In genomic region chr1:31644560-31645273, GRCh38 we compare ENCODE assay signal across 8 cellular contexts. TPM values are rescaled to one million over a fixed set of nuclear protein-coding genes. Genes with fewer than 3 reads are reported as not detected.
A peak's percentile ranks its signal among the peaks of the same experiment; 100 is the strongest.
DNase-seq lines count a peak whose midpoint lies in the region; ATAC-seq and TF ChIP-seq lines count a peak whose summit lies in the region.

TSS of gene PEF1 (minus strand) at chr1:31644876. CDS start at chr1:31644864, 12 bp downstream.

- H3K9me3 ChIP-seq in SK-N-SH = no peaks in the 10 kb centered on the region
- no peaks in the 10 kb centered on the region for H3K9me3 ChIP-seq in gastroesophageal sphincter
- H3K9me3 ChIP-seq in neutrophil = no peaks in the 10 kb centered on the region

- H3K9me2 ChIP-seq in SK-N-SH = no peaks in the 10 kb centered on the region

- H3K4me1 ChIP-seq in SK-N-SH (ENCODE audit: control insufficient read depth in 1 of 2, insufficient read depth in 2 of 2, low read depth in 1 of 2, low read length in 1 of 2) (peaks cover 9 to 21% of the 10 kb centered on the region in 2 experiments; a peak in 3 of 4 replicates), gastroesophageal sphincter (peaks cover 6 to 54% (median 11%) of the 10 kb centered on the region in 3 donors), neutrophil (ENCODE audit: control insufficient read depth in 1 of 2, insufficient read depth in 1 of 2, low read depth in 1 of 2, low read length in 1 of 2) (peaks cover 54 to 56% of the 10 kb centered on the region in 2 experiments)

- H3K4me3 ChIP-seq in SK-N-SH (ENCODE audit: low read depth in 2 of 2, low read length in 1 of 2) (peak within 1 kb of the TSS; percentile 68 to 96), gastroesophageal sphincter (peak within 1 kb of the TSS; percentile 88 to 96), neutrophil (ENCODE audit: low read depth in 1 of 2, low read length in 1 of 2) (peak within 1 kb of the TSS; percentile 90 to 99)

- WGBS in SK-N-SH (ENCODE audit: low lambda C conversion rate) = 1% methylated on average over 27 of the region's 56 CpGs
- WGBS in gastroesophageal sphincter (ENCODE audit: low coverage in 1 of 2), 2 donors = 0 to 4% methylated on average over 9 to 26 of the region's 56 CpGs

- TF ChIP-seq RAD21 in SK-N-SH (IDR thresholded peaks at IDR 0.05; ENCODE audit: low read length) = no peak

- CTCF ChIA-PET in SK-N-SH (lab: Yijun Ruan, JAX) = interaction anchor here (0.7 to 2.1 kb wide), 9 partner anchors 11 to 120 kb away, joined by 3 to 12 read pairs (median 4); partner anchors contain the start of gene COL16A1

- peak; percentile 97 for ATAC-seq in gastroesophageal sphincter

- TF ChIP-seq POLR2A in gastroesophageal sphincter (IDR thresholded peaks at IDR 0.05) = peak; percentile 61 to 68

- H3K4me2 ChIP-seq in SK-N-SH = peak within 1 kb of the TSS; percentile 84

- H4K20me1 ChIP-seq in SK-N-SH (ENCODE audit: insufficient read depth) = no peaks in the 10 kb centered on the region

- H3K27me3 ChIP-seq in SK-N-SH (ENCODE audit: insufficient read depth) (no peaks in the 10 kb centered on the region), gastroesophageal sphincter (no peaks in the 10 kb centered on the region), neutrophil (no peaks in the 10 kb centered on the region)

- H3K27ac ChIP-seq in SK-N-SH (ENCODE audit: low read depth in 2 of 2, low read length in 1 of 2) (peak within 1 kb of the TSS; percentile 92 to 99), gastroesophageal sphincter (peak within 1 kb of the TSS; percentile 92 to 99 (median 94)), neutrophil (peak within 1 kb of the TSS; percentile 97), substantia nigra (ENCODE audit: low read depth, low read length, poor library complexity, severe bottlenecking) (peak within 1 kb of the TSS; percentile 89)

- peak within 1 kb of the TSS; percentile 100 for H3K27ac Mint-ChIP-seq in HFFc6

- H3K79me2 ChIP-seq in SK-N-SH (ENCODE audit: insufficient read depth) = peaks cover 48% of the 10 kb centered on the region

- peak within 1 kb of the TSS; percentile 97 for H3K4me3 Mint-ChIP-seq in HFFc6

- H3K36me3 ChIP-seq in SK-N-SH (replicated peaks in 1 of 2; ENCODE audit: control insufficient read depth in 1 of 2, insufficient read depth in 2 of 2, low read length in 1 of 2) (peaks cover 0 to 7% of the 10 kb centered on the region in 2 experiments), gastroesophageal sphincter (no peaks in the 10 kb centered on the region), neutrophil (no peaks in the 10 kb centered on the region)

- H3K4me1 Mint-ChIP-seq in HFFc6 (ENCODE audit: low read depth) = peaks cover 37% of the 10 kb centered on the region

- peak; percentile 84 for DNase-seq in GM04503 (ENCODE audit: low read depth)
- DNase-seq in HFFc6 = peak; percentile 98
- DNase-seq in NCI-H1048 (lab: John Stamatoyannopoulos, UW) = peak; percentile 92
- DNase-seq in SK-N-SH = peak; percentile 98
- peak; percentile 100 for DNase-seq in activated naive CD4-positive, alpha-beta T cell treated with anti-CD3 and anti-CD28 coated beads, Interleukin-2, amount 50 U/mL, for 16 hours
- peak; percentile 74 to 99 (median 98) for DNase-seq in substantia nigra (lab: John Stamatoyannopoulos, UW)

- POLR2A ChIA-PET in SK-N-SH (lab: Yijun Ruan, JAX) = interaction anchor here (0.8 to 1.9 kb wide), 3 partner anchors 16 to 118 kb away, joined by 3 to 13 read pairs (median 4); no protein-coding TSS in a partner anchor

- H2AFZ ChIP-seq in SK-N-SH (ENCODE audit: low read depth) = peak within 1 kb of the TSS; percentile 77

- no peaks in the 10 kb centered on the region for H3K36me3 Mint-ChIP-seq in HFFc6 (ENCODE audit: low read depth)

- H3K27me3 Mint-ChIP-seq in HFFc6 (ENCODE audit: insufficient read depth) = no peaks in the 10 kb centered on the region

- H3K9ac ChIP-seq in SK-N-SH = peak within 1 kb of the TSS; percentile 85

- TF ChIP-seq EP300 in SK-N-SH (IDR thresholded peaks at IDR 0.05; ENCODE audit: borderline replicate concordance in 1 of 2, low read depth in 1 of 2, low read length in 1 of 2) (no peak), gastroesophageal sphincter (IDR thresholded peaks at IDR 0.05) (no peak)

- TF ChIP-seq CTCF in HFFc6 (IDR thresholded peaks at IDR 0.05) = no peak
- no peak for TF ChIP-seq CTCF in SK-N-SH (IDR thresholded peaks at IDR 0.05)
- peak in 1 of 4 experiments; percentile 9 for TF ChIP-seq CTCF in gastroesophageal sphincter (IDR thresholded peaks at IDR 0.05)
- TF ChIP-seq CTCF in neutrophil (IDR thresholded peaks at IDR 0.05) = no peak

- peaks cover 9% of the 10 kb centered on the region for H3F3A ChIP-seq in SK-N-SH (replicated peaks; ENCODE audit: insufficient read depth)

- no peaks in the 10 kb centered on the region for H3K9me3 Mint-ChIP-seq in HFFc6

TF ChIP-seq in SK-N-SH, 30 proteins besides CTCF, POLR2A, EP300 and RAD21 (continues in another document):
- TF ChIP-seq USF1 (IDR thresholded peaks at IDR 0.05; ENCODE audit: borderline replicate concordance, low read depth) (no peak), GATA2 (CRISPR knock-in tag; IDR thresholded peaks at IDR 0.05) (no peak), RXRA (IDR thresholded peaks at IDR 0.05; ENCODE audit: borderline replicate concordance, low read depth) (no peak), PBX3 (IDR thresholded peaks at IDR 0.05) (peak; percentile 100), RCOR1 (IDR thresholded peaks at IDR 0.05; ENCODE audit: low read length) (0 out of 2 replicates have a peak, but pooled peaks have one; percentile 18), TCF12 (IDR thresholded peaks at IDR 0.05) (no peak), RFX5 (IDR thresholded peaks at IDR 0.05; ENCODE audit: low read length) (peak; percentile 82), SMC3 (IDR thresholded peaks at IDR 0.05; ENCODE audit: low read depth, low read length) (no peak), MEF2A (IDR thresholded peaks at IDR 0.05; ENCODE audit: borderline replicate concordance, low read depth) (no peak), TAF1 (IDR thresholded peaks at IDR 0.05; ENCODE audit: borderline replicate concordance, low read depth, low read length) (peak; percentile 59; the same call in 1 of the 2 replicates), SIN3A (IDR thresholded peaks at IDR 0.05; ENCODE audit: borderline replicate concordance, low read depth, low read length) (no peak), YY1 (IDR thresholded peaks at IDR 0.05; ENCODE audit: low read depth) (peak; percentile 99)
- TF ChIP-seq, protein P1, sequence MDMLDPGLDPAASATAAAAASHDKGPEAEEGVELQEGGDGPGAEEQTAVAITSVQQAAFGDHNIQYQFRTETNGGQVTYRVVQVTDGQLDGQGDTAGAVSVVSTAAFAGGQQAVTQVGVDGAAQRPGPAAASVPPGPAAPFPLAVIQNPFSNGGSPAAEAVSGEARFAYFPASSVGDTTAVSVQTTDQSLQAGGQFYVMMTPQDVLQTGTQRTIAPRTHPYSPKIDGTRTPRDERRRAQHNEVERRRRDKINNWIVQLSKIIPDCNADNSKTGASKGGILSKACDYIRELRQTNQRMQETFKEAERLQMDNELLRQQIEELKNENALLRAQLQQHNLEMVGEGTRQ (IDR thresholded peaks at IDR 0.05; ENCODE audit: borderline replicate concordance, low read depth, low read length) = no peak
- TF ChIP-seq, protein P2, sequence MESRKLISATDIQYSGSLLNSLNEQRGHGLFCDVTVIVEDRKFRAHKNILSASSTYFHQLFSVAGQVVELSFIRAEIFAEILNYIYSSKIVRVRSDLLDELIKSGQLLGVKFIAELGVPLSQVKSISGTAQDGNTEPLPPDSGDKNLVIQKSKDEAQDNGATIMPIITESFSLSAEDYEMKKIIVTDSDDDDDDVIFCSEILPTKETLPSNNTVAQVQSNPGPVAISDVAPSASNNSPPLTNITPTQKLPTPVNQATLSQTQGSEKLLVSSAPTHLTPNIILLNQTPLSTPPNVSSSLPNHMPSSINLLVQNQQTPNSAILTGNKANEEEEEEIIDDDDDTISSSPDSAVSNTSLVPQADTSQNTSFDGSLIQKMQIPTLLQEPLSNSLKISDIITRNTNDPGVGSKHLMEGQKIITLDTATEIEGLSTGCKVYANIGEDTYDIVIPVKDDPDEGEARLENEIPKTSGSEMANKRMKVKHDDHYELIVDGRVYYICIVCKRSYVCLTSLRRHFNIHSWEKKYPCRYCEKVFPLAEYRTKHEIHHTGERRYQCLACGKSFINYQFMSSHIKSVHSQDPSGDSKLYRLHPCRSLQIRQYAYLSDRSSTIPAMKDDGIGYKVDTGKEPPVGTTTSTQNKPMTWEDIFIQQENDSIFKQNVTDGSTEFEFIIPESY (IDR thresholded peaks at IDR 0.05; ENCODE audit: borderline replicate concordance, low read depth) = no peak

RNA-seq across cellular contexts. Expression of gene PEF1, which starts in this region (rescaled TPM):
- 10 to 100 TPM; 65.8 to 81.3 (median 69.3) TPM for total RNA-seq in HFFc6 (2021; fragmentation: NEBNext Ultra II Directional; extraction: Animal tissue kit (Norgen Biotek cat#: 25700))
- 51.9 and 63.4 TPM in 2 replicates for polyA plus RNA-seq in SK-N-SH (2012; rRNA removed)
- 37.2 and 46.8 TPM in 2 replicates for polyA plus RNA-seq in SK-N-SH (2012; cell fraction: cytosol; rRNA removed)
- polyA plus RNA-seq in SK-N-SH (2012; cell fraction: nucleus; rRNA removed) = 54.1 and 56.9 TPM in 2 replicates
- total RNA-seq in gastroesophageal sphincter = 100 to 1,000 TPM in 1 of 4 donors, 10 to 100 TPM in 3; 71.3 to 109 (median 88.7) TPM

Comparison
In these comparisons a context has a peak if more than half of its experiments do, and no peak if none do; other contexts are left out.
1. Peak in every context shown above with its lines: DNase-seq, ATAC-seq, H3K4me3 ChIP-seq and H3K27ac ChIP-seq.